36 cellular contexts compared by ENCODE assay signal in the genomic region with DNA sequence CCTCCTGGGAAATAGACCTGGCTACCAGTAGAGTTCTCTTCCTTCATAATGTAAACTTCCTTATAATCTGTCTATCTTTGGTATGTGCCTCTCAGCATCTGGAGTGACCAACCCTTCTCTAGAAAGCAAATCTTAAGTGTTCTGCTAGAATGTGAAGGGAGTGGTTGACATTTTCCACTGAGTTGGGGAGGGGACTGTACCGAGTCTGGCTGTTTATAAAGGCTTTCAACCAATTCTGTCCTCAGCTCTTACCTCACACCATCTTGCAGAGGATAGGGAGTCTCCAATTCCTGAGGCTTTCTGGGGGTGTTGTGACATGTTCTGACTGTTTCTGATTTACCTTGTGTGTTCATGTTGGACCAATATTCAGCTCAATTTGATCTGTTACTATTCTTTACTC. TPM values are rescaled to one million over a fixed set of nuclear protein-coding genes. Genes with fewer than 3 reads are reported as not detected.
DNase-seq lines count a peak whose midpoint lies in the region; ATAC-seq and TF ChIP-seq lines count a peak whose summit lies in the region.
"Had no signal": no experiment of that assay in that cellular context is flagged by ENCODE, and none has a peak within 500 bp of the region (broad histone marks: within the 10 kb centered on the region; RNA-seq: fewer than 3 reads in every experiment).

No MANE protein-coding gene starts in this region.

- H3K4me3 ChIP-seq in prostate gland: no peak overlapping the region
- H3K4me3 ChIP-seq: GM23338, SK-N-MC, transverse colon had no signal

- H3K9me3 ChIP-seq in prostate gland: no peaks in the 10 kb centered on the region
- H3K9me3 ChIP-seq: transverse colon had no signal

- peak overlapping the region; percentile 6 for H3K27ac Mint-ChIP-seq in activated CD4-positive, alpha-beta memory T cell treated with anti-CD3 and anti-CD28 coated beads, Interleukin-2, amount 10 ng/mL, durations not matched to agents 7 days and 5 days
- H3K27ac Mint-ChIP-seq in activated CD4-positive, alpha-beta memory T cell treated with anti-CD3 and anti-CD28 coated beads for 36 hours: no peak overlapping the region
- peak overlapping the region; percentile 55 for H3K27ac Mint-ChIP-seq in activated naive CD8-positive, alpha-beta T cell treated with anti-CD3 and anti-CD28 coated beads, Interleukin-2, amount 50 U/mL, for 24 hours
- peak overlapping the region; percentile 48 for H3K27ac Mint-ChIP-seq in stimulated activated memory B cell treated with anti-CD40 and anti-IgM and Interleukin-4, amounts not matched to agents 10 μg/mL and 1 μg/mL and 100 μg/mL, for 72 hours
- H3K27ac Mint-ChIP-seq: GM23338, progenitor cell of endocrine pancreas had no signal

- H3K9me3 Mint-ChIP-seq in activated CD4-positive, alpha-beta memory T cell treated with anti-CD3 and anti-CD28 coated beads, Interleukin-2, amount 10 ng/mL, durations not matched to agents 7 days and 5 days: no peaks in the 10 kb centered on the region
- H3K9me3 Mint-ChIP-seq in activated CD4-positive, alpha-beta memory T cell treated with anti-CD3 and anti-CD28 coated beads for 36 hours: no peaks in the 10 kb centered on the region
- no peaks in the 10 kb centered on the region for H3K9me3 Mint-ChIP-seq in activated naive CD8-positive, alpha-beta T cell treated with anti-CD3 and anti-CD28 coated beads, Interleukin-2, amount 50 U/mL, for 24 hours
- no peaks in the 10 kb centered on the region for H3K9me3 Mint-ChIP-seq in stimulated activated memory B cell treated with anti-CD40 and anti-IgM and Interleukin-4, amounts not matched to agents 10 μg/mL and 1 μg/mL and 100 μg/mL, for 72 hours
- H3K9me3 Mint-ChIP-seq: GM23338 had no signal

- H3K4me1 Mint-ChIP-seq in activated CD4-positive, alpha-beta memory T cell treated with anti-CD3 and anti-CD28 coated beads, Interleukin-2, amount 10 ng/mL, durations not matched to agents 7 days and 5 days: peaks cover 28% of the 10 kb centered on the region
- peaks cover 37% of the 10 kb centered on the region for H3K4me1 Mint-ChIP-seq in activated CD4-positive, alpha-beta memory T cell treated with anti-CD3 and anti-CD28 coated beads for 36 hours (ENCODE audit: low read depth)
- peaks cover 37% of the 10 kb centered on the region for H3K4me1 Mint-ChIP-seq in activated naive CD8-positive, alpha-beta T cell treated with anti-CD3 and anti-CD28 coated beads, Interleukin-2, amount 50 U/mL, for 24 hours
- peaks cover 13% of the 10 kb centered on the region for H3K4me1 Mint-ChIP-seq in stimulated activated memory B cell treated with anti-CD40 and anti-IgM and Interleukin-4, amounts not matched to agents 10 μg/mL and 1 μg/mL and 100 μg/mL, for 72 hours
- H3K4me1 Mint-ChIP-seq: GM23338 had no signal

- no peak overlapping the region for H3K4me3 Mint-ChIP-seq in activated CD4-positive, alpha-beta memory T cell treated with anti-CD3 and anti-CD28 coated beads, Interleukin-2, amount 10 ng/mL, durations not matched to agents 7 days and 5 days
- no peak overlapping the region for H3K4me3 Mint-ChIP-seq in activated CD4-positive, alpha-beta memory T cell treated with anti-CD3 and anti-CD28 coated beads for 36 hours
- no peak overlapping the region for H3K4me3 Mint-ChIP-seq in activated naive CD8-positive, alpha-beta T cell treated with anti-CD3 and anti-CD28 coated beads, Interleukin-2, amount 50 U/mL, for 24 hours
- H3K4me3 Mint-ChIP-seq in stimulated activated memory B cell treated with anti-CD40 and anti-IgM and Interleukin-4, amounts not matched to agents 10 μg/mL and 1 μg/mL and 100 μg/mL, for 72 hours: no peak overlapping the region
- H3K4me3 Mint-ChIP-seq: GM23338 had no signal

- H3K36me3 Mint-ChIP-seq in activated CD4-positive, alpha-beta memory T cell treated with anti-CD3 and anti-CD28 coated beads, Interleukin-2, amount 10 ng/mL, durations not matched to agents 7 days and 5 days (ENCODE audit: low read depth): peaks cover 79% of the 10 kb centered on the region
- H3K36me3 Mint-ChIP-seq in activated CD4-positive, alpha-beta memory T cell treated with anti-CD3 and anti-CD28 coated beads for 36 hours: peaks cover 66% of the 10 kb centered on the region
- H3K36me3 Mint-ChIP-seq in activated naive CD8-positive, alpha-beta T cell treated with anti-CD3 and anti-CD28 coated beads, Interleukin-2, amount 50 U/mL, for 24 hours (ENCODE audit: low read depth): peaks cover 75% of the 10 kb centered on the region
- H3K36me3 Mint-ChIP-seq in stimulated activated memory B cell treated with anti-CD40 and anti-IgM and Interleukin-4, amounts not matched to agents 10 μg/mL and 1 μg/mL and 100 μg/mL, for 72 hours: peaks cover 76% of the 10 kb centered on the region

- ATAC-seq in activated naive CD8-positive, alpha-beta T cell treated with anti-CD3 and anti-CD28 coated beads, Interleukin-2, amount 50 U/mL, for 24 hours: peak; percentile 48
- ATAC-seq in stimulated activated memory B cell treated with anti-CD40 and anti-IgM and Interleukin-4, amounts not matched to agents 10 μg/mL and 1 μg/mL and 100 μg/mL, for 72 hours: no peak
- ATAC-seq in HG03045 (IDR thresholded peaks at IDR 0.05; ENCODE audit: unreplicated experiment): no peak
- ATAC-seq: GM23338, left colon, sciatic nerve had no signal

- no peaks in the 10 kb centered on the region for H3K27me3 ChIP-seq in prostate gland (replicated peaks; ENCODE audit: insufficient read depth)
- H3K27me3 ChIP-seq: transverse colon had no signal

- CTCF ChIA-PET in activated CD4-positive, alpha-beta memory T cell treated with anti-CD3 and anti-CD28 coated beads, Interleukin-2, amount 10 ng/mL, durations not matched to agents 7 days and 5 days (lab: Charles Lee): interaction anchor here (1.6 to 1.9 kb wide), 2 partner anchors 18 to 20 kb away, joined by 6 read pairs; a partner anchor contains a TSS
- CTCF ChIA-PET in activated CD4-positive, alpha-beta memory T cell treated with anti-CD3 and anti-CD28 coated beads for 36 hours (lab: Charles Lee): interaction anchor here (0.8 kb wide), 1 partner anchor 15 kb away, joined by 3 read pairs; no protein-coding TSS in a partner anchor

- intact Hi-C loops in activated CD4-positive, alpha-beta memory T cell treated with anti-CD3 and anti-CD28 coated beads for 36 hours (cut with micrococcal nuclease): no loop called here
- intact Hi-C loops in prostate gland (cut with DNase I): no loop called here

- POLR2A ChIA-PET in activated CD4-positive, alpha-beta memory T cell treated with anti-CD3 and anti-CD28 coated beads, Interleukin-2, amount 10 ng/mL, durations not matched to agents 7 days and 5 days (lab: Charles Lee): interaction anchor here (1.1 to 1.8 kb wide), 2 partner anchors 11 to 21 kb away, joined by 4 to 6 read pairs; no protein-coding TSS in a partner anchor
- POLR2A ChIA-PET in activated CD4-positive, alpha-beta memory T cell treated with anti-CD3 and anti-CD28 coated beads for 36 hours (lab: Charles Lee): no interaction called here

- TF ChIP-seq POLR2A in prostate gland (IDR thresholded peaks at IDR 0.05): no peak

- no peaks in the 10 kb centered on the region for H3K27me3 Mint-ChIP-seq in activated CD4-positive, alpha-beta memory T cell treated with anti-CD3 and anti-CD28 coated beads, Interleukin-2, amount 10 ng/mL, durations not matched to agents 7 days and 5 days
- H3K27me3 Mint-ChIP-seq in activated CD4-positive, alpha-beta memory T cell treated with anti-CD3 and anti-CD28 coated beads for 36 hours: no peaks in the 10 kb centered on the region
- no peaks in the 10 kb centered on the region for H3K27me3 Mint-ChIP-seq in activated naive CD8-positive, alpha-beta T cell treated with anti-CD3 and anti-CD28 coated beads, Interleukin-2, amount 50 U/mL, for 24 hours
- no peaks in the 10 kb centered on the region for H3K27me3 Mint-ChIP-seq in stimulated activated memory B cell treated with anti-CD40 and anti-IgM and Interleukin-4, amounts not matched to agents 10 μg/mL and 1 μg/mL and 100 μg/mL, for 72 hours
- H3K27me3 Mint-ChIP-seq: progenitor cell of endocrine pancreas had no signal

- WGBS in prostate gland: 64% methylated on average over 1 of the region's 1 CpG

- H3K27ac ChIP-seq in prostate gland: no peak overlapping the region
- H3K27ac ChIP-seq: SK-N-MC, transverse colon had no signal

- TF ChIP-seq CTCF in prostate gland (IDR thresholded peaks at IDR 0.05): no peak

- H3K4me1 ChIP-seq in prostate gland (replicated peaks): no peaks in the 10 kb centered on the region

- DNase-seq in activated CD4-positive, alpha-beta memory T cell treated with anti-CD3 and anti-CD28 coated beads, Interleukin-2, amount 10 ng/mL, durations not matched to agents 7 days and 5 days: no peak
- no peak for DNase-seq in activated CD4-positive, alpha-beta memory T cell treated with anti-CD3 and anti-CD28 coated beads for 36 hours
- DNase-seq in activated naive CD8-positive, alpha-beta T cell treated with anti-CD3 and anti-CD28 coated beads, Interleukin-2, amount 50 U/mL, for 24 hours: no peak
- peak; percentile 22 for DNase-seq in fibroblast of peridontal ligament (ENCODE audit: extremely low read depth)
- no peak for DNase-seq in SIG-M5 (lab: John Stamatoyannopoulos, UW)
- DNase-seq in prostate gland (ENCODE audit: low spot score): no peak
- DNase-seq: 8988T; activated CD4-positive, alpha-beta T cell treated with anti-CD3 and anti-CD28 coated beads, Interleukin-2, amount 50 U/mL, for 48 hours; activated gamma-delta T cell treated with Interleukin-2 at 50 U/mL for 16 hours; C1 segment of cervical spinal cord; central memory CD4-positive, alpha-beta T cell; COR-L47; DMS53; hypothalamus; IMR-90; left colon; mesendoderm; NCI-H1436 treated with DMSO at 0.1 percent for 48 hours; NCI-H226; NCI-H526 treated with DMSO at 0.1 percent for 48 hours; NK-92 treated with Interleukin-12 subunit alpha and Interleukin-12 subunit beta, amount 100 ng/mL, for 24 hours; stimulated activated CD4-positive, alpha-beta T cell treated with anti-CD3 and anti-CD28 coated beads, Interleukin-12 subunit alpha, Interleukin-12 subunit beta, amount 100 ng/mL, for 4 hours; stimulated activated CD4-positive, alpha-beta T cell treated with anti-CD3 and anti-CD28 coated beads, Interleukin-2, amount 100 ng/mL, for 48 hours; T-helper 1 cell; transverse colon had no signal

- H3K36me3 ChIP-seq in prostate gland: peaks cover 0 to 11% of the 10 kb centered on the region in 2 donors

RNA-seq across cellular contexts. Expression of a gene that starts 39.6 kb away (rescaled TPM):
- total RNA-seq in activated CD4-positive, alpha-beta memory T cell treated with anti-CD3 and anti-CD28 coated beads, Interleukin-2, amount 10 ng/mL, durations not matched to agents 7 days and 5 days: not detected
- not detected for total RNA-seq in activated CD4-positive, alpha-beta memory T cell treated with anti-CD3 and anti-CD28 coated beads for 36 hours
- 1 to 10 TPM in 1 of 2 donors, not detected in 1; 1.7 TPM for total RNA-seq in prostate gland
- total RNA-seq: dermis microvascular lymphatic vessel endothelial cell, fibroblast of lung, glomerular endothelial cell, GM23338, IMR-90, left colon, LHCN-M2, progenitor cell of endocrine pancreas, sciatic nerve, subcutaneous adipose tissue, transverse colon had no signal
